ENCODE assay signal across 1 cellular context in genomic region chr17:28891201-28891600, GRCh38.
TF ChIP-seq lines count a peak whose summit lies in the region.

No MANE protein-coding gene starts in this region.

TF ChIP-seq in HepG2, 621 proteins besides CTCF, POLR2A, EP300 and RAD21:
- TF ChIP-seq ZBTB1 (CRISPR knock-in tag; IDR thresholded peaks at IDR 0.05; ENCODE audit: borderline replicate concordance) = no peak
- no peak for TF ChIP-seq THYN1 (CRISPR knock-in tag; IDR thresholded peaks at IDR 0.05; ENCODE audit: borderline replicate concordance, low read depth)
- peak; percentile 32; the same call in 1 of the 2 replicates for TF ChIP-seq POLR2G (IDR thresholded peaks at IDR 0.05; ENCODE audit: low read depth, low read length)
- TF ChIP-seq ZNF761 (CRISPR knock-in tag; conservative IDR thresholded peaks at IDR 0.05) = no peak
- no peak for TF ChIP-seq KLF16 (CRISPR knock-in tag; IDR thresholded peaks at IDR 0.05)
- TF ChIP-seq ZNF101 (CRISPR knock-in tag; IDR thresholded peaks at IDR 0.05; ENCODE audit: borderline replicate concordance, low read depth) = no peak
